17 cellular contexts compared by ENCODE assay signal in genomic region chr1:115186871-115187270, GRCh38.
"Had no signal": no experiment of that assay in that cellular context is flagged by ENCODE, and none has a peak within 500 bp of the region (broad histone marks: within the 10 kb centered on the region; RNA-seq: fewer than 3 reads in every experiment).

No MANE protein-coding gene starts in this region.

- H3K4me3 Mint-ChIP-seq: activated CD4-positive, alpha-beta T cell treated with anti-CD3 and anti-CD28 coated beads, Interleukin-2, amount 10 ng/mL, durations not matched to agents 7 days and 5 days; activated CD8-positive, alpha-beta memory T cell treated with anti-CD3 and anti-CD28 coated beads, Interleukin-2, amount 10 ng/mL, durations not matched to agents 7 days and 5 days; activated CD8-positive, alpha-beta T cell treated with anti-CD3 and anti-CD28 coated beads for 36 hours; activated naive CD4-positive, alpha-beta T cell treated with anti-CD3 and anti-CD28 coated beads, Interleukin-2, amount 10 ng/mL, durations not matched to agents 7 days and 5 days; activated naive CD8-positive, alpha-beta T cell treated with anti-CD3 and anti-CD28 coated beads, Interleukin-2, amount 50 U/mL, for 24 hours; brain; natural killer cell; stimulated activated naive CD8-positive, alpha-beta T cell treated with anti-CD3 and anti-CD28 coated beads, Interleukin-15, amount 100 ng/mL, for 72 hours; T-helper 17 cell had no signal

- H3K4me1 Mint-ChIP-seq: activated naive CD4-positive, alpha-beta T cell treated with anti-CD3 and anti-CD28 coated beads, Interleukin-2, amount 10 ng/mL, durations not matched to agents 7 days and 5 days; natural killer cell had no signal

- H3K27me3 Mint-ChIP-seq: brain had no signal

- DNase-seq: activated CD4-positive, alpha-beta T cell treated with anti-CD3 and anti-CD28 coated beads, Interleukin-2, amount 10 ng/mL, durations not matched to agents 7 days and 5 days; activated CD8-positive, alpha-beta memory T cell treated with anti-CD3 and anti-CD28 coated beads, Interleukin-2, amount 10 ng/mL, durations not matched to agents 7 days and 5 days; activated CD8-positive, alpha-beta T cell treated with anti-CD3 and anti-CD28 coated beads for 36 hours; activated effector memory CD4-positive, alpha-beta T cell treated with anti-CD3 and anti-CD28 coated beads, Interleukin-2, amount 50 U/mL, for 16 hours; activated naive CD4-positive, alpha-beta T cell treated with anti-CD3 and anti-CD28 coated beads, Interleukin-2, amount 10 ng/mL, durations not matched to agents 7 days and 5 days; activated naive CD8-positive, alpha-beta T cell treated with anti-CD3 and anti-CD28 coated beads, Interleukin-2, amount 50 U/mL, for 24 hours; activated T-cell treated with anti-CD3 and anti-CD28 coated beads for 4 hours; kidney glomerular epithelial cell; left lung; mammary epithelial cell; midbrain; natural killer cell; stimulated activated CD4-positive, alpha-beta T cell treated with anti-CD3 and anti-CD28 coated beads, Interleukin-1b, Interleukin-23, amount 100 ng/mL, for 48 hours; stimulated activated naive CD8-positive, alpha-beta T cell treated with anti-CD3 and anti-CD28 coated beads, Interleukin-15, amount 100 ng/mL, for 72 hours; T-helper 17 cell; transverse colon had no signal

- H3K27ac Mint-ChIP-seq: activated CD4-positive, alpha-beta T cell treated with anti-CD3 and anti-CD28 coated beads, Interleukin-2, amount 10 ng/mL, durations not matched to agents 7 days and 5 days; activated CD8-positive, alpha-beta memory T cell treated with anti-CD3 and anti-CD28 coated beads, Interleukin-2, amount 10 ng/mL, durations not matched to agents 7 days and 5 days; activated CD8-positive, alpha-beta T cell treated with anti-CD3 and anti-CD28 coated beads for 36 hours; activated naive CD4-positive, alpha-beta T cell treated with anti-CD3 and anti-CD28 coated beads, Interleukin-2, amount 10 ng/mL, durations not matched to agents 7 days and 5 days; activated naive CD8-positive, alpha-beta T cell treated with anti-CD3 and anti-CD28 coated beads, Interleukin-2, amount 50 U/mL, for 24 hours; natural killer cell; stimulated activated naive CD8-positive, alpha-beta T cell treated with anti-CD3 and anti-CD28 coated beads, Interleukin-15, amount 100 ng/mL, for 72 hours; T-helper 17 cell had no signal

- H3K9me3 Mint-ChIP-seq: activated CD4-positive, alpha-beta T cell treated with anti-CD3 and anti-CD28 coated beads, Interleukin-2, amount 10 ng/mL, durations not matched to agents 7 days and 5 days; activated CD8-positive, alpha-beta T cell treated with anti-CD3 and anti-CD28 coated beads for 36 hours; activated naive CD4-positive, alpha-beta T cell treated with anti-CD3 and anti-CD28 coated beads, Interleukin-2, amount 10 ng/mL, durations not matched to agents 7 days and 5 days; activated naive CD8-positive, alpha-beta T cell treated with anti-CD3 and anti-CD28 coated beads, Interleukin-2, amount 50 U/mL, for 24 hours; brain; natural killer cell; stimulated activated naive CD8-positive, alpha-beta T cell treated with anti-CD3 and anti-CD28 coated beads, Interleukin-15, amount 100 ng/mL, for 72 hours had no signal

- H3K36me3 Mint-ChIP-seq: activated CD8-positive, alpha-beta memory T cell treated with anti-CD3 and anti-CD28 coated beads, Interleukin-2, amount 10 ng/mL, durations not matched to agents 7 days and 5 days; activated naive CD4-positive, alpha-beta T cell treated with anti-CD3 and anti-CD28 coated beads, Interleukin-2, amount 10 ng/mL, durations not matched to agents 7 days and 5 days; brain; natural killer cell had no signal

- ATAC-seq: activated CD8-positive, alpha-beta memory T cell treated with anti-CD3 and anti-CD28 coated beads, Interleukin-2, amount 10 ng/mL, durations not matched to agents 7 days and 5 days; activated CD8-positive, alpha-beta T cell treated with anti-CD3 and anti-CD28 coated beads for 36 hours; activated naive CD8-positive, alpha-beta T cell treated with anti-CD3 and anti-CD28 coated beads, Interleukin-2, amount 50 U/mL, for 24 hours; left lung; natural killer cell; stimulated activated naive CD8-positive, alpha-beta T cell treated with anti-CD3 and anti-CD28 coated beads, Interleukin-15, amount 100 ng/mL, for 72 hours; T-helper 17 cell had no signal
